ENCODE assay signal across 12 cellular contexts in the genomic region with DNA sequence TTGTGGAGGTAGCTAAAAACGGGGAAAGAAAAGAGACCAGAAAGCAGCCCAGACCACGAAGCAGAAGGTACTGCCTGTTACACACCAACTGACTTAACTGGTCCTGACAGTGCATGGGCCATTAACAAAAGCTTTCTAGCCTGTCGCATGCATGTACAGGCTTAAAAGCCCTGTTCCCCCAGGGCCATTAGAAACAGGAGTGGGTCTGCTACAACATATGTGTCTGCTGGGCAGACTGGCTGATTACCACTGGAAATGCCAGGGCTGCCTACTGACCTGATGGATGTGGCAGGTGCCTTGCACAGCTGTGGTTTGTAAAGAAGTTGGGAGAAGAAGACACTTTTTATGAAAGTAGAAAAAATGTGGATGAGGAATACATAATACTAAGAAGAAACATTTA.
"Had no signal": no experiment of that assay in that cellular context is flagged by ENCODE, and none has a peak within 500 bp of the region (broad histone marks: within the 10 kb centered on the region; RNA-seq: fewer than 3 reads in every experiment).

No MANE protein-coding gene starts in this region.

- H3K27ac ChIP-seq: foreskin keratinocyte had no signal

- H3K27me3 ChIP-seq: foreskin keratinocyte had no signal

- H3K4me1 ChIP-seq: foreskin keratinocyte had no signal

- DNase-seq: activated CD4-positive, alpha-beta T cell treated with anti-CD3 and anti-CD28 coated beads, Interleukin-2, amount 10 ng/mL, durations not matched to agents 7 days and 5 days; activated CD4-positive, CD25-positive, alpha-beta regulatory T cell; activated CD8-positive, alpha-beta memory T cell treated with anti-CD3 and anti-CD28 coated beads for 24 hours; activated naive CD4-positive, alpha-beta T cell treated with anti-CD3 and anti-CD28 coated beads, Interleukin-2, amount 10 ng/mL, durations not matched to agents 7 days and 5 days; foreskin keratinocyte; head of caudate nucleus; left ventricle myocardium superior; posterior cingulate gyrus; right cardiac atrium; T-helper 2 cell; trophoblast cell had no signal

- ATAC-seq: foreskin keratinocyte; stimulated activated memory B cell treated with anti-CD40 and anti-IgM and Interleukin-4, amounts not matched to agents 10 μg/mL and 1 μg/mL and 100 μg/mL, for 72 hours had no signal
